In the genomic region with DNA sequence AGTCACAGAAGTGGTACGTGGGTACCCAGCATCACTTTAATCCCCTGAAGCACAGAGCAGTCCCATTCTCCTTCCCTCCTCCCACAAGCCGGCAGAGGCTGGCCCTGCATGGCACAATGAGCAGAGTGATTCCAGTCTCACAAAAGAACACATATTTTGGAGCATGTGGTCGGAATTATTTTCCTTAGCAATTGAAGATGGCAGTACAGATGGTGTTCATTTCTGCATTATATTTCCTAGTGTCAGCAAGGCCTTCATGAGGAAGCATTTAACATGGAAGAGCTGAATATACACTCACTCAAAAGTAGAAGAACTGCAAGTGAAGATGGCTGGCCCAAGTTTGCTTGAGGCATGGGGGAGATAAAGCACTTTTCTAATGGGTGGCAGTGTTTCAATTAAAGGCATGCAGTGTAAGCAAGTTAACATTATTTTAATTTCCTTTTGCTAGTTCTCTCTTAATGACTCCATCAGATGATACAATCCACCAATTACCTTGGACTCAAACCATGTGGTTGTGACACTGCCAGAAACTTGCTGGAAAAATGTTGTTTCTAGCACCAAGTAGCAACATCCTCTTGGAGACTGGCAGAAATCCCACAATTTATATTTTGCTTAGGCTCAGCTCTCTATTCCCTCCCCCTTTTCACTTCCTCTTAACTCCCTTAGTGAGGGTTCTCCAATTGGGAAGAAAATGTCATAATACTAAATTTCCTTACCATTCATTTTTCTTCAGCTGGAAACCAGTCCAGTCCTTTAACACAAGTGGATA, we compare ENCODE assay signal across 16 cellular contexts.
DNase-seq lines count a peak whose midpoint lies in the region; ATAC-seq, FAIRE-seq and TF ChIP-seq lines count a peak whose summit lies in the region.
"Had no signal": no experiment of that assay in that cellular context is flagged by ENCODE, and none has a peak within 500 bp of the region (broad histone marks: within the 10 kb centered on the region; RNA-seq: fewer than 3 reads in every experiment).

No MANE protein-coding gene starts in this region.

- no peaks in the 10 kb centered on the region for H3K27me3 ChIP-seq in HepG2 (ENCODE audit: control insufficient read depth in 1 of 2, insufficient read depth in 2 of 2, low read length in 2 of 2)
- H3K27me3 ChIP-seq: sigmoid colon had no signal

- TF ChIP-seq EP300 in HepG2 (IDR thresholded peaks at IDR 0.05; ENCODE audit: low read depth in 2 of 2, low read length in 2 of 2), result no peak
- TF ChIP-seq EP300 in HepG2 (CRISPR knock-in tag; IDR thresholded peaks at IDR 0.05; ENCODE audit: borderline replicate concordance), result no peak

- H3K27ac ChIP-seq in HepG2 (ENCODE audit: extremely low read length, insufficient read depth, low read length), result no peak overlapping the region
- H3K27ac ChIP-seq: sigmoid colon had no signal

- DNase-seq in CD1c-positive myeloid dendritic cell (ENCODE audit: extremely low spot score) (peak; percentile 62), M059J (ENCODE audit: low read depth) (peak; percentile 84), dermis microvascular lymphatic vessel endothelial cell (ENCODE audit: low read depth in 2 of 2) (peak; percentile 77 to 87), HepG2 (ENCODE audit: low spot score) (no peak), HK-2 (ENCODE audit: unreplicated experiment) (no peak), globus pallidus (ENCODE audit: low spot score) (no peak)
- DNase-seq: activated naive CD4-positive, alpha-beta T cell treated with Interleukin-2 at 50 U/mL for 16 hours; CD8-positive, alpha-beta T cell; cerebellar nuclear complex; Karpas-422; NCI-H2029 treated with DMSO at 0.1 percent for 48 hours; sigmoid colon had no signal

- H3K4me2 ChIP-seq in HepG2 (ENCODE audit: low read depth, low read length), result no peak overlapping the region

- peaks cover 17% of the 10 kb centered on the region for H3K79me2 ChIP-seq in HepG2 (ENCODE audit: insufficient read depth, low read length)

- intact Hi-C loops in HepG2 (cut with micrococcal nuclease; ENCODE audit: unreplicated experiment), result no loop called here

- TSS peak; percentile 0 for BruUV-seq in HepG2 (replicated peaks; lab: Mats Ljungman, UMichigan)

- in situ Hi-C loops in HepG2 (cut with HindIII; ENCODE audit: extremely low pct_ligation_motif_present, low pct_unique_long_range_greater_than_20kb), result no loop called here

- no peaks in the 10 kb centered on the region; the same call in 1 of the 2 replicates for H4K20me1 ChIP-seq in HepG2 (ENCODE audit: insufficient read depth, low read length)

- CTCF ChIA-PET in HepG2 (lab: Yijun Ruan, JAX; ENCODE audit: low intra/inter-chr PET ratio, low total read pairs), result no interaction called here

- 99% methylated on average over 3 of the region's 3 CpGs for WGBS in HepG2 (ENCODE audit: low lambda C conversion rate)

- H3K9ac ChIP-seq in HepG2 (ENCODE audit: insufficient read depth, low read depth, low read length), result no peak overlapping the region

- TF ChIP-seq RAD21 in HepG2 (CRISPR knock-in tag; IDR thresholded peaks at IDR 0.05), result no peak

- peaks cover 54% of the 10 kb centered on the region for H3K4me1 ChIP-seq in HepG2 (ENCODE audit: insufficient read depth, low read length)
- H3K4me1 ChIP-seq: sigmoid colon had no signal

- H3K9me3 ChIP-seq in HepG2 (ENCODE audit: low read length), result no peaks in the 10 kb centered on the region
- H3K9me3 ChIP-seq: sigmoid colon had no signal

- peaks cover 25 to 74% of the 10 kb centered on the region in 2 experiments for H3K36me3 ChIP-seq in HepG2 (replicated peaks in 1 of 2; ENCODE audit: control insufficient read depth in 1 of 2, insufficient read depth in 2 of 2, low read length in 2 of 2)
- H3K36me3 ChIP-seq: sigmoid colon had no signal

- H2AFZ ChIP-seq in HepG2 (ENCODE audit: low read length), result no peak overlapping the region

- POLR2A ChIA-PET in HepG2 (lab: Yijun Ruan, JAX), result no interaction called here

- no peak for TF ChIP-seq POLR2A in HepG2 (IDR thresholded peaks at IDR 0.05; ENCODE audit: insufficient read depth in 1 of 2, low read depth in 2 of 2, low read length in 2 of 2)

- no peak for FAIRE-seq in HepG2 (lab: Jason Lieb, UNC)
- FAIRE-seq: frontal cortex, keratinocyte had no signal

- TF ChIP-seq CTCF in HepG2 (CRISPR knock-in tag; IDR thresholded peaks at IDR 0.05), result no peak

- ATAC-seq in HepG2 (no peak), GM19397 (IDR thresholded peaks at IDR 0.05; ENCODE audit: unreplicated experiment) (no peak), GM21360 (IDR thresholded peaks at IDR 0.05; ENCODE audit: unreplicated experiment) (no peak)
- ATAC-seq: CD8-positive, alpha-beta T cell had no signal

- H3K4me3 ChIP-seq in HepG2 (replicated peaks in 1 of 3; ENCODE audit: insufficient read depth in 1 of 3, low read depth in 2 of 3, low read length in 3 of 3), result no peak overlapping the region
- H3K4me3 ChIP-seq: sigmoid colon had no signal

TF ChIP-seq in HepG2, 621 proteins besides CTCF, POLR2A, EP300 and RAD21:
- TF ChIP-seq, protein P1, sequence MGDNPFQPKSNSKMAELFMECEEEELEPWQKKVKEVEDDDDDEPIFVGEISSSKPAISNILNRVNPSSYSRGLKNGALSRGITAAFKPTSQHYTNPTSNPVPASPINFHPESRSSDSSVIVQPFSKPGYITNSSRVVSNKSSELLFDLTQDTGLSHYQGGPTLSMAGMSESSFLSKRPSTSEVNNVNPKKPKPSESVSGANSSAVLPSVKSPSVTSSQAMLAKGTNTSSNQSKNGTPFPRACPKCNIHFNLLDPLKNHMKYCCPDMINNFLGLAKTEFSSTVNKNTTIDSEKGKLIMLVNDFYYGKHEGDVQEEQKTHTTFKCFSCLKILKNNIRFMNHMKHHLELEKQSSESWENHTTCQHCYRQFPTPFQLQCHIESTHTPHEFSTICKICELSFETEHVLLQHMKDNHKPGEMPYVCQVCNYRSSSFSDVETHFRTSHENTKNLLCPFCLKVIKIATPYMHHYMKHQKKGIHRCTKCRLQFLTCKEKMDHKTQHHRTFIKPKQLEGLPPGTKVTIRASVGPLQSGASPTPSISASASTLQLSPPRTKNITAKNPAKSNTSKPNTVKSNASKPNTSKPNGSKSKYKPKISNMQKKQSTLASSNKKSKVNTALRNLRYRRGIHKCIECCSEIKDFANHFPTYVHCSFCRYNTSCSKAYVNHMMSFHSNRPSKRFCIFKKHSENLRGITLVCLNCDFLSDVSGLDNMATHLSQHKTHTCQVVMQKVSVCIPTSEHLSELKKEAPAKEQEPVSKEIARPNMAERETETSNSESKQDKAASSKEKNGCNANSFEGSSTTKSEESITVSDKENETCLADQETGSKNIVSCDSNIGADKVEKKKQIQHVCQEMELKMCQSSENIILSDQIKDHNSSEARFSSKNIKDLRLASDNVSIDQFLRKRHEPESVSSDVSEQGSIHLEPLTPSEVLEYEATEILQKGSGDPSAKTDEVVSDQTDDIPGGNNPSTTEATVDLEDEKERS (CRISPR knock-in tag; IDR thresholded peaks at IDR 0.05), result no peak
- TF ChIP-seq, protein P2, sequence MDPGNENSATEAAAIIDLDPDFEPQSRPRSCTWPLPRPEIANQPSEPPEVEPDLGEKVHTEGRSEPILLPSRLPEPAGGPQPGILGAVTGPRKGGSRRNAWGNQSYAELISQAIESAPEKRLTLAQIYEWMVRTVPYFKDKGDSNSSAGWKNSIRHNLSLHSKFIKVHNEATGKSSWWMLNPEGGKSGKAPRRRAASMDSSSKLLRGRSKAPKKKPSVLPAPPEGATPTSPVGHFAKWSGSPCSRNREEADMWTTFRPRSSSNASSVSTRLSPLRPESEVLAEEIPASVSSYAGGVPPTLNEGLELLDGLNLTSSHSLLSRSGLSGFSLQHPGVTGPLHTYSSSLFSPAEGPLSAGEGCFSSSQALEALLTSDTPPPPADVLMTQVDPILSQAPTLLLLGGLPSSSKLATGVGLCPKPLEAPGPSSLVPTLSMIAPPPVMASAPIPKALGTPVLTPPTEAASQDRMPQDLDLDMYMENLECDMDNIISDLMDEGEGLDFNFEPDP (CRISPR knock-in tag; conservative IDR thresholded peaks at IDR 0.05), result 0 out of 2 replicates have a peak, but pooled peaks have one; percentile 50
TF ChIP-seq in HepG2: peak in this region for 1.

Comparison
In these comparisons a context has a peak if more than half of its experiments do, and no peak if none do; other contexts are left out.
1. DNase-seq: peak in CD1c-positive myeloid dendritic cell (single experiment), M059J (single experiment) and dermis microvascular lymphatic vessel endothelial cell (2 of 2); none in HepG2 (single experiment), HK-2 (single experiment) and globus pallidus (single experiment).